Comparison of ENCODE assay signal across 17 cellular contexts in the genomic region with DNA sequence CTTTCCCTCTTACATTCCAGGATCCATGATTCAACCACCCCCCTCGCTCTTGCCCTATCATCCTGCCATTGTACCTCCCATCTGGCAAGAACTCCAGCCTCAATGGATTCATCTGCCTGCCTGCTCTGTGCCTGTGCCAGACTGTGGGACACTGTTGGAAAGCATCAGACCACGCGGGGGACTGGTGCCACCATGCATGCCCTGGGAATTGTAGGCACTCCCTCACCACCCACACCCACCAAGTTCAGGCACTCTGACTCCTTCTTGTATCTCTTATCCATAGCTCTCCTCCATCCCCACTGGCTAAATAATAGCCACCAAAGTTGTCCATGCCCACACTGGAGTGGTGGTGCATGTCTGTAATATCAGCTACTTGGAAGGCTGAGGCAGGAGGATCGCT.
"Had no signal": no experiment of that assay in that cellular context is flagged by ENCODE, and none has a peak within 500 bp of the region (broad histone marks: within the 10 kb centered on the region; RNA-seq: fewer than 3 reads in every experiment).

No MANE protein-coding gene starts in this region.

- H3K9me3 Mint-ChIP-seq: activated B cell treated with CpG ODN at 0.5 μM for 24 hours; activated naive CD4-positive, alpha-beta T cell treated with anti-CD3 and anti-CD28 coated beads, Interleukin-2, amount 50 U/mL, for 24 hours had no signal

- H3K27ac Mint-ChIP-seq: activated B cell treated with CpG ODN at 0.5 μM for 24 hours; activated naive CD4-positive, alpha-beta T cell treated with anti-CD3 and anti-CD28 coated beads, Interleukin-2, amount 50 U/mL, for 24 hours had no signal

- DNase-seq: activated B cell treated with CpG ODN at 0.5 μM for 24 hours; activated CD4-positive, alpha-beta T cell treated with anti-CD3 and anti-CD28 coated beads, Interleukin-2, amount 50 U/mL, for 1 hour; activated CD8-positive, alpha-beta memory T cell treated with anti-CD3 and anti-CD28 coated beads, Interleukin-2, amount 50 U/mL, for 4 hours; activated gamma-delta T cell; dermis blood vessel endothelial cell; foreskin fibroblast; midbrain; stimulated activated CD4-positive, alpha-beta T cell treated with anti-CD3 and anti-CD28 coated beads, Interleukin-2, amount 100 ng/mL, for 24 hours; stimulated activated naive CD4-positive, alpha-beta T cell treated with Interleukin-2 at 50 U/mL for 16 hours; T-helper 1 cell; T-helper 9 cell; transverse colon had no signal

- ATAC-seq: left colon had no signal

- H3K36me3 ChIP-seq: transverse colon had no signal

- H3K4me1 ChIP-seq: parathyroid adenoma, transverse colon had no signal

- H3K4me3 ChIP-seq: lung, transverse colon had no signal

- H3K36me3 Mint-ChIP-seq: activated naive CD4-positive, alpha-beta T cell treated with anti-CD3 and anti-CD28 coated beads, Interleukin-2, amount 50 U/mL, for 24 hours had no signal

- H3K9me3 ChIP-seq: transverse colon had no signal

- H3K4me1 Mint-ChIP-seq: activated B cell treated with CpG ODN at 0.5 μM for 24 hours; activated naive CD4-positive, alpha-beta T cell treated with anti-CD3 and anti-CD28 coated beads, Interleukin-2, amount 50 U/mL, for 24 hours had no signal

- H3K4me3 Mint-ChIP-seq: activated B cell treated with CpG ODN at 0.5 μM for 24 hours; activated naive CD4-positive, alpha-beta T cell treated with anti-CD3 and anti-CD28 coated beads, Interleukin-2, amount 50 U/mL, for 24 hours had no signal

- H3K27ac ChIP-seq: epithelial cell of prostate, parathyroid adenoma, transverse colon had no signal
